ENCODE assay signal across 8 cellular contexts in genomic region chr2:69565431-69565839, GRCh38.
DNase-seq lines count a peak whose midpoint lies in the region; ATAC-seq, FAIRE-seq and TF ChIP-seq lines count a peak whose summit lies in the region.

No MANE protein-coding gene starts in this region.

- H3K14ac ChIP-seq in IMR-90 (replicated peaks; ENCODE audit: low read depth, low read length): 0 out of 2 replicates have a peak overlapping the region, but pooled peaks have one; percentile 48

- dilution Hi-C loops in IMR-90 (cut with HindIII; ENCODE audit: low sequenced_read_pairs, unreplicated experiment): no loop called here

- H3K9me3 Mint-ChIP-seq in T-helper 2 cell treated with Interferon-gamma antibody and Interleukin-4, amounts not matched to agents 5 μg/mL and 100 μg/mL, for 36 hours: no peaks in the 10 kb centered on the region

- H2AK9ac ChIP-seq in IMR-90 (replicated peaks; ENCODE audit: low read depth, low read length, poor library complexity): no peak overlapping the region

- BruUV-seq in IMR-90 (replicated peaks; lab: Mats Ljungman, UMichigan): no TSS peak

- H3K27me3 Mint-ChIP-seq in T-helper 2 cell treated with Interferon-gamma antibody and Interleukin-4, amounts not matched to agents 5 μg/mL and 100 μg/mL, for 36 hours (ENCODE audit: low read depth): no peaks in the 10 kb centered on the region

- no peak overlapping the region for H4K8ac ChIP-seq in IMR-90 (ENCODE audit: low read depth in 2 of 2, low read length in 2 of 2)

- H3K9ac ChIP-seq in IMR-90 (ENCODE audit: low read depth, low read length): no peak overlapping the region
- no peak overlapping the region for H3K9ac ChIP-seq in kidney (ENCODE audit: low read length in 2 of 2)

- H3K27ac Mint-ChIP-seq in T-helper 2 cell treated with Interferon-gamma antibody and Interleukin-4, amounts not matched to agents 5 μg/mL and 100 μg/mL, for 36 hours: no peak overlapping the region

- H3K36me3 Mint-ChIP-seq in T-helper 2 cell treated with Interferon-gamma antibody and Interleukin-4, amounts not matched to agents 5 μg/mL and 100 μg/mL, for 36 hours (ENCODE audit: low read depth): peaks cover 9% of the 10 kb centered on the region

- no peak overlapping the region; the same call in 1 of the 2 replicates for H4K91ac ChIP-seq in IMR-90 (ENCODE audit: insufficient read depth, low read depth, low read length)

- in situ Hi-C loops in IMR-90 (cut with MboI; ENCODE audit: low sequenced_read_pairs): loop anchor here (10.0 kb wide), 1 partner anchor 249 kb away; no protein-coding TSS in a partner anchor

- peak overlapping the region; percentile 19; the same call in 1 of the 2 replicates for H3K23ac ChIP-seq in IMR-90 (ENCODE audit: low read depth, low read length)

- H3K27me3 ChIP-seq in IMR-90 (ENCODE audit: control insufficient read depth, insufficient read depth, low read length) (no peaks in the 10 kb centered on the region), ascending aorta (no peaks in the 10 kb centered on the region)

- peaks cover 52% of the 10 kb centered on the region for H3K4me1 Mint-ChIP-seq in T-helper 2 cell treated with Interferon-gamma antibody and Interleukin-4, amounts not matched to agents 5 μg/mL and 100 μg/mL, for 36 hours (ENCODE audit: low read depth)

- no peak overlapping the region for H4K5ac ChIP-seq in IMR-90 (ENCODE audit: low read depth, low read length)

- no peak overlapping the region for H3K18ac ChIP-seq in IMR-90 (ENCODE audit: low read depth, low read length)

- POLR2A ChIA-PET in IMR-90 (lab: Charles Lee; ENCODE audit: unreplicated experiment): no interaction called here

- H3K9me3 ChIP-seq in IMR-90 (ENCODE audit: control insufficient read depth, insufficient read depth, low read length) (no peaks in the 10 kb centered on the region), ascending aorta (no peaks in the 10 kb centered on the region), kidney (ENCODE audit: control insufficient read depth in 1 of 2, low read length in 2 of 2) (no peaks in the 10 kb centered on the region)

- ATAC-seq in IMR-90 (ENCODE audit: low read depth) (no peak), GM18907 (IDR thresholded peaks at IDR 0.05; ENCODE audit: unreplicated experiment) (no peak)

- no peak for DNase-seq in IMR-90
- DNase-seq in T-helper 2 cell treated with Interferon-gamma antibody and Interleukin-4, amounts not matched to agents 5 μg/mL and 100 μg/mL, for 36 hours (ENCODE audit: low spot score): peak; percentile 61
- no peak for DNase-seq in ascending aorta (ENCODE audit: low spot score in 2 of 2)
- DNase-seq in kidney: peak; percentile 62
- peak; percentile 40 to 70 (median 46) for DNase-seq in stimulated activated CD4-positive, alpha-beta T cell treated with anti-CD3 and anti-CD28 coated beads, TNF-alpha, amount 100 ng/mL, for 24 hours (ENCODE audit: low read depth in 3 of 3)

- H3K4me3 Mint-ChIP-seq in T-helper 2 cell treated with Interferon-gamma antibody and Interleukin-4, amounts not matched to agents 5 μg/mL and 100 μg/mL, for 36 hours: no peak overlapping the region

- H3K4ac ChIP-seq in IMR-90 (ENCODE audit: low read depth, low read length): peak overlapping the region; percentile 16; the same call in 1 of the 2 replicates

- H3K9me1 ChIP-seq in IMR-90 (ENCODE audit: insufficient read depth, low read length): peaks cover 42% of the 10 kb centered on the region

- H3K56ac ChIP-seq in IMR-90 (ENCODE audit: extremely low read depth, insufficient read depth, low read length): no peak overlapping the region

- H2AK5ac ChIP-seq in IMR-90 (ENCODE audit: low read depth, low read length): peak overlapping the region; percentile 68

- WGBS in IMR-90 (ENCODE audit: extremely low coverage in 2 of 2, insufficient read length in 1 of 2), 2 experiments: 80% methylated on average over 1 of the region's 3 CpGs; no CpG with 5 or more reads in 1 of the 2 experiments

- TF ChIP-seq POLR2A in IMR-90 (IDR thresholded peaks at IDR 0.05; ENCODE audit: low read depth, low read length): no peak

- H3K36me3 ChIP-seq in IMR-90 (ENCODE audit: control insufficient read depth, insufficient read depth, low read length) (peaks cover 2% of the 10 kb centered on the region; the same call in 1 of the 2 replicates), ascending aorta (no peaks in the 10 kb centered on the region), kidney (ENCODE audit: control insufficient read depth in 1 of 2, insufficient read depth in 2 of 2, low read length in 2 of 2) (no peaks in the 10 kb centered on the region)

- peak; percentile 18; the same call in 1 of the 2 replicates for TF ChIP-seq RAD21 in IMR-90 (IDR thresholded peaks at IDR 0.05; ENCODE audit: low read length)

- H2BK120ac ChIP-seq in IMR-90 (ENCODE audit: low read depth, low read length): no peak overlapping the region

- peaks cover 56 to 94% of the 10 kb centered on the region in 2 experiments for H3K79me1 ChIP-seq in IMR-90 (ENCODE audit: low read depth in 1 of 2, low read length in 2 of 2)

- H3K27ac ChIP-seq in 22Rv1 (no peak overlapping the region), IMR-90 (ENCODE audit: insufficient read depth, low read length) (no peak overlapping the region), ascending aorta (no peak overlapping the region), kidney (ENCODE audit: low read depth in 2 of 2, low read length in 2 of 2) (no peak overlapping the region)

- intact Hi-C loops in IMR-90 (cut with micrococcal nuclease): loop anchor here (5.0 kb wide), 1 partner anchor 77 kb away; the partner anchor contains the start of gene AAK1
- intact Hi-C loops in ascending aorta (cut with DNase I): no loop called here
- intact Hi-C loops in kidney (cut with DNase I): loop anchor here (10.0 kb wide), 1 partner anchor 149 kb away; no protein-coding TSS in a partner anchor

- no peak overlapping the region for H2BK5ac ChIP-seq in IMR-90 (ENCODE audit: low read depth, low read length, poor library complexity, severe bottlenecking)

- H2BK20ac ChIP-seq in IMR-90 (ENCODE audit: low read depth, low read length): peak overlapping the region; percentile 50; the same call in 1 of the 2 replicates

- no peak overlapping the region for H2AFZ ChIP-seq in IMR-90 (replicated peaks; ENCODE audit: low read length, poor library complexity)

- H3K4me1 ChIP-seq in IMR-90 (ENCODE audit: control insufficient read depth, insufficient read depth, low read length) (peaks cover 30% of the 10 kb centered on the region), ascending aorta (no peaks in the 10 kb centered on the region), kidney (ENCODE audit: control insufficient read depth in 1 of 2, insufficient read depth in 1 of 2, low read depth in 1 of 2, low read length in 2 of 2) (peaks cover 13 to 29% of the 10 kb centered on the region in 2 donors)

- H3K4me3 ChIP-seq in IMR-90 (ENCODE audit: insufficient read depth, low read depth, low read length): no peak overlapping the region
- no peak overlapping the region for H3K4me3 ChIP-seq in ascending aorta
- no peak overlapping the region for H3K4me3 ChIP-seq in kidney (ENCODE audit: low read length in 2 of 2)

- CTCF ChIA-PET in IMR-90 (lab: Yijun Ruan, JAX): interaction anchor here (1.0 to 1.5 kb wide), 3 partner anchors 14 to 159 kb away, joined by 3 to 4 read pairs (median 3); no protein-coding TSS in a partner anchor

- H2BK15ac ChIP-seq in IMR-90 (ENCODE audit: low read depth, low read length): 0 out of 3 replicates have a peak overlapping the region, but pooled peaks have one; percentile 1

- H4K20me1 ChIP-seq in IMR-90 (ENCODE audit: insufficient read depth, low read length): peaks cover 60% of the 10 kb centered on the region

- H3K4me2 ChIP-seq in IMR-90 (ENCODE audit: low read depth, low read length): no peak overlapping the region

- no peak for FAIRE-seq in kidney (lab: Jason Lieb, UNC)

- TF ChIP-seq CTCF in 22Rv1 (IDR thresholded peaks at IDR 0.05) (peak; percentile 88), GM12874 (IDR thresholded peaks at IDR 0.05; ENCODE audit: insufficient read depth, low read depth, low read length) (peak; percentile 91), IMR-90 (conservative IDR thresholded peaks at IDR 0.05; ENCODE audit: low read depth, low read length) (peak; percentile 47), ascending aorta (IDR thresholded peaks at IDR 0.05) (peak; percentile 48 to 60 (median 53)), kidney (IDR thresholded peaks at IDR 0.05; ENCODE audit: borderline replicate concordance, extremely low read depth, insufficient read depth) (peak; percentile 56)

TF ChIP-seq in IMR-90, 13 proteins besides CTCF, POLR2A, EP300 and RAD21:
- no peak for TF ChIP-seq BHLHE40 (IDR thresholded peaks at IDR 0.05; ENCODE audit: low read depth, low read length)
- TF ChIP-seq SMC3 (IDR thresholded peaks at IDR 0.05; ENCODE audit: low read depth, low read length): 0 out of 2 replicates have a peak, but pooled peaks have one; percentile 18

Comparison
In these comparisons a context has a peak if more than half of its experiments do, and no peak if none do; other contexts are left out.
1. DNase-seq: peak in T-helper 2 cell treated with Interferon-gamma antibody and Interleukin-4, amounts not matched to agents 5 μg/mL and 100 μg/mL, for 36 hours (single experiment), kidney (single experiment) and stimulated activated CD4-positive, alpha-beta T cell treated with anti-CD3 and anti-CD28 coated beads, TNF-alpha, amount 100 ng/mL, for 24 hours (3 of 3); none in IMR-90 (single experiment) and ascending aorta (0 of 2).
2. Peak in every context shown above with its lines, with median percentiles within 50 percentile points of each other: CTCF ChIP-seq.